In genomic region chr2:37061312-37061711, GRCh38 we compare ENCODE assay signal across 37 cellular contexts.
"Had no signal": no experiment of that assay in that cellular context is flagged by ENCODE, and none has a peak within 500 bp of the region (broad histone marks: within the 10 kb centered on the region; RNA-seq: fewer than 3 reads in every experiment).

No MANE protein-coding gene starts in this region.

- H3K27ac ChIP-seq: adrenal gland, breast epithelium, coronary artery, dorsolateral prefrontal cortex, WERI-Rb-1 had no signal

- H3K27me3 ChIP-seq: adrenal gland, breast epithelium, dorsolateral prefrontal cortex, heart left ventricle had no signal

- H3K27me3 Mint-ChIP-seq: activated B cell treated with CpG ODN at 0.5 μM for 24 hours; activated CD4-positive, alpha-beta memory T cell treated with anti-CD3 and anti-CD28 coated beads for 36 hours; activated CD4-positive, alpha-beta T cell treated with anti-CD3 and anti-CD28 coated beads for 36 hours; activated CD4-positive, alpha-beta T cell treated with anti-CD3 and anti-CD28 coated beads, Interleukin-2, amount 10 ng/mL, durations not matched to agents 24 days and 14 days; activated CD8-positive, alpha-beta memory T cell treated with anti-CD3 and anti-CD28 coated beads, Interleukin-2, amount 10 ng/mL, durations not matched to agents 7 days and 5 days; activated naive CD4-positive, alpha-beta T cell treated with anti-CD3 and anti-CD28 coated beads, Interleukin-2, amount 50 U/mL, for 24 hours; activated naive CD8-positive, alpha-beta T cell treated with anti-CD3 and anti-CD28 coated beads for 36 hours; activated naive CD8-positive, alpha-beta T cell treated with anti-CD3 and anti-CD28 coated beads, Interleukin-2, amount 50 U/mL, for 24 hours; brain; central memory CD8-positive, alpha-beta T cell; dendritic cell treated with granulocyte-macrophage colony-stimulating factor and Interleukin-4, amounts not matched to agents 40 ng/mL and 50 ng/mL, for 4 days; T-helper 17 cell had no signal

- DNase-seq: activated B cell treated with CpG ODN at 0.5 μM for 24 hours; activated CD4-positive, alpha-beta memory T cell treated with anti-CD3 and anti-CD28 coated beads for 36 hours; activated CD4-positive, alpha-beta T cell treated with anti-CD3 and anti-CD28 coated beads for 36 hours; activated CD4-positive, alpha-beta T cell treated with anti-CD3 and anti-CD28 coated beads, Interleukin-2, amount 10 ng/mL, durations not matched to agents 24 days and 14 days; activated CD4-positive, CD25-positive, alpha-beta regulatory T cell treated with anti-CD3 and anti-CD28 coated beads, Interleukin-2, amount 50 U/mL, for 72 hours; activated CD8-positive, alpha-beta memory T cell treated with anti-CD3 and anti-CD28 coated beads, Interleukin-2, amount 10 ng/mL, durations not matched to agents 7 days and 5 days; activated CD8-positive, alpha-beta memory T cell treated with anti-CD3 and anti-CD28 coated beads, Interleukin-2, amount 50 U/mL, for 4 hours; activated CD8-positive, alpha-beta T cell treated with anti-CD3 and anti-CD28 coated beads, Interleukin-2, amount 10 ng/mL, durations not matched to agents 7 days and 5 days; activated effector memory CD4-positive, alpha-beta T cell treated with anti-CD3 and anti-CD28 coated beads, Interleukin-2, amount 50 U/mL, for 16 hours; activated naive CD4-positive, alpha-beta T cell treated with anti-CD3 and anti-CD28 coated beads for 36 hours; activated naive CD8-positive, alpha-beta T cell treated with anti-CD3 and anti-CD28 coated beads for 36 hours; activated naive CD8-positive, alpha-beta T cell treated with anti-CD3 and anti-CD28 coated beads, Interleukin-2, amount 50 U/mL, for 24 hours; activated T-cell treated with anti-CD3 and anti-CD28 coated beads, Interleukin-2, amount 50 U/mL, for 1 hour; activated T-cell treated with anti-CD3 and anti-CD28 coated beads, Interleukin-2, amount 50 U/mL, for 48 hours; adrenal gland; amygdala; aorta; dorsolateral prefrontal cortex; effector memory CD4-positive, alpha-beta T cell; endodermal cell; foreskin fibroblast; glutamatergic neuron; heart left ventricle; T-helper 1 cell; T-helper 17 cell; T1000; WERI-Rb-1 had no signal

- ATAC-seq: activated CD4-positive, alpha-beta T cell treated with anti-CD3 and anti-CD28 coated beads for 36 hours; activated CD8-positive, alpha-beta memory T cell treated with anti-CD3 and anti-CD28 coated beads, Interleukin-2, amount 10 ng/mL, durations not matched to agents 7 days and 5 days; activated CD8-positive, alpha-beta T cell treated with anti-CD3 and anti-CD28 coated beads, Interleukin-2, amount 10 ng/mL, durations not matched to agents 7 days and 5 days; activated naive CD8-positive, alpha-beta T cell treated with anti-CD3 and anti-CD28 coated beads, Interleukin-2, amount 50 U/mL, for 24 hours; esophagus mucosa; T-helper 17 cell had no signal

- H3K4me1 ChIP-seq: adrenal gland, breast epithelium had no signal

- H3K4me3 Mint-ChIP-seq: activated B cell treated with CpG ODN at 0.5 μM for 24 hours; activated CD4-positive, alpha-beta memory T cell treated with anti-CD3 and anti-CD28 coated beads for 36 hours; activated CD4-positive, alpha-beta T cell treated with anti-CD3 and anti-CD28 coated beads for 36 hours; activated CD4-positive, alpha-beta T cell treated with anti-CD3 and anti-CD28 coated beads, Interleukin-2, amount 10 ng/mL, durations not matched to agents 24 days and 14 days; activated CD8-positive, alpha-beta memory T cell treated with anti-CD3 and anti-CD28 coated beads, Interleukin-2, amount 10 ng/mL, durations not matched to agents 7 days and 5 days; activated CD8-positive, alpha-beta T cell treated with anti-CD3 and anti-CD28 coated beads, Interleukin-2, amount 10 ng/mL, durations not matched to agents 7 days and 5 days; activated naive CD4-positive, alpha-beta T cell treated with anti-CD3 and anti-CD28 coated beads for 36 hours; activated naive CD4-positive, alpha-beta T cell treated with anti-CD3 and anti-CD28 coated beads, Interleukin-2, amount 50 U/mL, for 24 hours; activated naive CD8-positive, alpha-beta T cell treated with anti-CD3 and anti-CD28 coated beads for 36 hours; activated naive CD8-positive, alpha-beta T cell treated with anti-CD3 and anti-CD28 coated beads, Interleukin-2, amount 50 U/mL, for 24 hours; activated T-helper 1 cell treated with anti-CD3 and anti-CD28 coated beads, Interleukin-12 subunit alpha, Interleukin-12 subunit beta, Interleukin-2, Interleukin-4 antibody, amounts not matched to agents 30 ng/mL and 10 ng/mL and 1 ng/mL, durations not matched to agents 14 hours and 24 hours and 36 hours; brain; central memory CD8-positive, alpha-beta T cell; dendritic cell treated with granulocyte-macrophage colony-stimulating factor and Interleukin-4, amounts not matched to agents 40 ng/mL and 50 ng/mL, for 4 days; endodermal cell; T-helper 17 cell; T-helper 2 cell treated with Interferon-gamma antibody and Interleukin-4, amounts not matched to agents 5 μg/mL and 100 μg/mL, for 36 hours had no signal

- H3K27ac Mint-ChIP-seq: activated B cell treated with CpG ODN at 0.5 μM for 24 hours; activated CD4-positive, alpha-beta memory T cell treated with anti-CD3 and anti-CD28 coated beads for 36 hours; activated CD4-positive, alpha-beta T cell treated with anti-CD3 and anti-CD28 coated beads for 36 hours; activated CD4-positive, alpha-beta T cell treated with anti-CD3 and anti-CD28 coated beads, Interleukin-2, amount 10 ng/mL, durations not matched to agents 24 days and 14 days; activated CD8-positive, alpha-beta memory T cell treated with anti-CD3 and anti-CD28 coated beads, Interleukin-2, amount 10 ng/mL, durations not matched to agents 7 days and 5 days; activated CD8-positive, alpha-beta T cell treated with anti-CD3 and anti-CD28 coated beads, Interleukin-2, amount 10 ng/mL, durations not matched to agents 7 days and 5 days; activated naive CD4-positive, alpha-beta T cell treated with anti-CD3 and anti-CD28 coated beads for 36 hours; activated naive CD4-positive, alpha-beta T cell treated with anti-CD3 and anti-CD28 coated beads, Interleukin-2, amount 50 U/mL, for 24 hours; activated naive CD8-positive, alpha-beta T cell treated with anti-CD3 and anti-CD28 coated beads for 36 hours; activated naive CD8-positive, alpha-beta T cell treated with anti-CD3 and anti-CD28 coated beads, Interleukin-2, amount 50 U/mL, for 24 hours; activated T-helper 1 cell treated with anti-CD3 and anti-CD28 coated beads, Interleukin-12 subunit alpha, Interleukin-12 subunit beta, Interleukin-2, Interleukin-4 antibody, amounts not matched to agents 30 ng/mL and 10 ng/mL and 1 ng/mL, durations not matched to agents 14 hours and 24 hours and 36 hours; activated T-helper 2 cell treated with anti-CD3 and anti-CD28 coated beads, Interferon-gamma antibody, Interleukin-2, Interleukin-4, amounts not matched to agents 10 μg/mL and 5 μg/mL and 100 μg/mL, durations not matched to agents 14 hours and 24 hours and 36 hours; dendritic cell treated with granulocyte-macrophage colony-stimulating factor and Interleukin-4, amounts not matched to agents 40 ng/mL and 50 ng/mL, for 4 days; endodermal cell; T-helper 17 cell; T-helper 2 cell treated with Interferon-gamma antibody and Interleukin-4, amounts not matched to agents 5 μg/mL and 100 μg/mL, for 36 hours had no signal

- H3K9me3 Mint-ChIP-seq: activated B cell treated with CpG ODN at 0.5 μM for 24 hours; activated CD4-positive, alpha-beta memory T cell treated with anti-CD3 and anti-CD28 coated beads for 36 hours; activated CD4-positive, alpha-beta T cell treated with anti-CD3 and anti-CD28 coated beads, Interleukin-2, amount 10 ng/mL, durations not matched to agents 24 days and 14 days; activated naive CD4-positive, alpha-beta T cell treated with anti-CD3 and anti-CD28 coated beads for 36 hours; activated naive CD4-positive, alpha-beta T cell treated with anti-CD3 and anti-CD28 coated beads, Interleukin-2, amount 50 U/mL, for 24 hours; activated naive CD8-positive, alpha-beta T cell treated with anti-CD3 and anti-CD28 coated beads for 36 hours; activated naive CD8-positive, alpha-beta T cell treated with anti-CD3 and anti-CD28 coated beads, Interleukin-2, amount 50 U/mL, for 24 hours; activated T-helper 1 cell treated with anti-CD3 and anti-CD28 coated beads, Interleukin-12 subunit alpha, Interleukin-12 subunit beta, Interleukin-2, Interleukin-4 antibody, amounts not matched to agents 30 ng/mL and 10 ng/mL and 1 ng/mL, durations not matched to agents 14 hours and 24 hours and 36 hours; activated T-helper 2 cell treated with anti-CD3 and anti-CD28 coated beads, Interferon-gamma antibody, Interleukin-2, Interleukin-4, amounts not matched to agents 10 μg/mL and 5 μg/mL and 100 μg/mL, durations not matched to agents 14 hours and 24 hours and 36 hours; brain; central memory CD8-positive, alpha-beta T cell; dendritic cell treated with granulocyte-macrophage colony-stimulating factor and Interleukin-4, amounts not matched to agents 40 ng/mL and 50 ng/mL, for 4 days; endodermal cell; T-helper 2 cell treated with Interferon-gamma antibody and Interleukin-4, amounts not matched to agents 5 μg/mL and 100 μg/mL, for 36 hours had no signal

- H3K4me1 Mint-ChIP-seq: activated B cell treated with CpG ODN at 0.5 μM for 24 hours; activated naive CD4-positive, alpha-beta T cell treated with anti-CD3 and anti-CD28 coated beads, Interleukin-2, amount 50 U/mL, for 24 hours; activated naive CD8-positive, alpha-beta T cell treated with anti-CD3 and anti-CD28 coated beads, Interleukin-2, amount 50 U/mL, for 24 hours; brain; central memory CD8-positive, alpha-beta T cell; endodermal cell had no signal

- H3K4me3 ChIP-seq: adrenal gland, breast epithelium, coronary artery, dorsolateral prefrontal cortex, heart left ventricle had no signal

- H3K9me3 ChIP-seq: adrenal gland, breast epithelium, heart left ventricle had no signal
